ENCODE assay signal across 15 cellular contexts in genomic region chr11:31955838-31956237, GRCh38.
DNase-seq lines count a peak whose midpoint lies in the region; ATAC-seq and TF ChIP-seq lines count a peak whose summit lies in the region.
"Had no signal": no experiment of that assay in that cellular context is flagged by ENCODE, and none has a peak within 500 bp of the region (broad histone marks: within the 10 kb centered on the region; RNA-seq: fewer than 3 reads in every experiment).

No MANE protein-coding gene starts in this region.

- no peaks in the 10 kb centered on the region for H3K9me3 ChIP-seq in mucosa of descending colon
- H3K9me3 ChIP-seq: BLaER1 treated with 17β-estradiol and CSF1 and Interleukin-3, amounts not matched to agents 10 nM and 100 nM had no signal

- H3K27ac Mint-ChIP-seq in stimulated activated naive CD8-positive, alpha-beta T cell treated with anti-CD3 and anti-CD28 coated beads, Interleukin-15, amount 100 ng/mL, for 72 hours = no peak overlapping the region
- H3K27ac Mint-ChIP-seq in stimulated activated effector memory CD8-positive, alpha-beta T cell treated with anti-CD3 and anti-CD28 coated beads, Interleukin-12 subunit alpha, Interleukin-12 subunit beta, amount 100 ng/mL, for 72 hours = no peak overlapping the region
- H3K27ac Mint-ChIP-seq: B cell; CD8-positive, alpha-beta T cell; H9 had no signal

- H3K4me1 Mint-ChIP-seq in stimulated activated naive CD8-positive, alpha-beta T cell treated with anti-CD3 and anti-CD28 coated beads, Interleukin-15, amount 100 ng/mL, for 72 hours = no peaks in the 10 kb centered on the region
- H3K4me1 Mint-ChIP-seq in stimulated activated effector memory CD8-positive, alpha-beta T cell treated with anti-CD3 and anti-CD28 coated beads, Interleukin-12 subunit alpha, Interleukin-12 subunit beta, amount 100 ng/mL, for 72 hours = no peaks in the 10 kb centered on the region
- H3K4me1 Mint-ChIP-seq: B cell had no signal

- no peak overlapping the region for H3K4me3 ChIP-seq in mucosa of descending colon
- H3K4me3 ChIP-seq: BLaER1 treated with 17β-estradiol and CSF1 and Interleukin-3, amounts not matched to agents 10 nM and 100 nM had no signal

- peak; percentile 32 for ATAC-seq in stimulated activated naive CD8-positive, alpha-beta T cell treated with anti-CD3 and anti-CD28 coated beads, Interleukin-15, amount 100 ng/mL, for 72 hours
- no peak for ATAC-seq in stimulated activated naive CD8-positive, alpha-beta T cell treated with anti-CD3 and anti-CD28 coated beads, Interleukin-15, Interleukin-2, amounts not matched to agents 100 U/mL and 50 U/mL, for 24 hours
- ATAC-seq in mucosa of descending colon = peak; percentile 54
- ATAC-seq in stimulated activated effector memory CD8-positive, alpha-beta T cell treated with anti-CD3 and anti-CD28 coated beads, Interleukin-12 subunit alpha, Interleukin-12 subunit beta, amount 100 ng/mL, for 72 hours = peak; percentile 2
- ATAC-seq in GM21717 (IDR thresholded peaks at IDR 0.05; ENCODE audit: unreplicated experiment) = no peak
- no peak for ATAC-seq in HG03378 (IDR thresholded peaks at IDR 0.05; ENCODE audit: unreplicated experiment)
- ATAC-seq: CD8-positive, alpha-beta T cell had no signal

- no peaks in the 10 kb centered on the region for H3K36me3 ChIP-seq in mucosa of descending colon (ENCODE audit: low read depth)
- H3K36me3 ChIP-seq: BLaER1 treated with 17β-estradiol and CSF1 and Interleukin-3, amounts not matched to agents 10 nM and 100 nM had no signal

- in situ Hi-C loops in ACHN (cut with HindIII; ENCODE audit: low pct_ligation_motif_present, low pct_unique_long_range_greater_than_20kb, low sequenced_read_pairs) = no loop called here

- TF ChIP-seq CTCF in mucosa of descending colon (IDR thresholded peaks at IDR 0.05) = no peak

- H3K4me1 ChIP-seq in mucosa of descending colon (ENCODE audit: low read depth) = no peaks in the 10 kb centered on the region

- no peak overlapping the region for H3K4me3 Mint-ChIP-seq in stimulated activated naive CD8-positive, alpha-beta T cell treated with anti-CD3 and anti-CD28 coated beads, Interleukin-15, amount 100 ng/mL, for 72 hours
- H3K4me3 Mint-ChIP-seq in stimulated activated effector memory CD8-positive, alpha-beta T cell treated with anti-CD3 and anti-CD28 coated beads, Interleukin-12 subunit alpha, Interleukin-12 subunit beta, amount 100 ng/mL, for 72 hours = no peak overlapping the region
- H3K4me3 Mint-ChIP-seq: B cell; CD8-positive, alpha-beta T cell; H9 had no signal

- peaks cover 9% of the 10 kb centered on the region for H3K27me3 Mint-ChIP-seq in stimulated activated naive CD8-positive, alpha-beta T cell treated with anti-CD3 and anti-CD28 coated beads, Interleukin-15, amount 100 ng/mL, for 72 hours

- intact Hi-C loops in mucosa of descending colon (cut with DNase I, micrococcal nuclease) = no loop called here

- H3K9me3 Mint-ChIP-seq in stimulated activated naive CD8-positive, alpha-beta T cell treated with anti-CD3 and anti-CD28 coated beads, Interleukin-15, amount 100 ng/mL, for 72 hours = no peaks in the 10 kb centered on the region
- no peaks in the 10 kb centered on the region for H3K9me3 Mint-ChIP-seq in stimulated activated effector memory CD8-positive, alpha-beta T cell treated with anti-CD3 and anti-CD28 coated beads, Interleukin-12 subunit alpha, Interleukin-12 subunit beta, amount 100 ng/mL, for 72 hours
- H3K9me3 Mint-ChIP-seq: CD8-positive, alpha-beta T cell; H9 had no signal

- no peaks in the 10 kb centered on the region for H3K36me3 Mint-ChIP-seq in stimulated activated effector memory CD8-positive, alpha-beta T cell treated with anti-CD3 and anti-CD28 coated beads, Interleukin-12 subunit alpha, Interleukin-12 subunit beta, amount 100 ng/mL, for 72 hours
- H3K36me3 Mint-ChIP-seq: CD8-positive, alpha-beta T cell had no signal

- no peak for DNase-seq in stimulated activated naive CD8-positive, alpha-beta T cell treated with anti-CD3 and anti-CD28 coated beads, Interleukin-15, amount 100 ng/mL, for 72 hours
- no peak for DNase-seq in stimulated activated naive CD8-positive, alpha-beta T cell treated with anti-CD3 and anti-CD28 coated beads, Interleukin-15, Interleukin-2, amounts not matched to agents 100 U/mL and 50 U/mL, for 24 hours
- DNase-seq in mucosa of descending colon = peak in 1 of 3 donors; percentile 24
- DNase-seq in stimulated activated effector memory CD8-positive, alpha-beta T cell treated with anti-CD3 and anti-CD28 coated beads, Interleukin-12 subunit alpha, Interleukin-12 subunit beta, amount 100 ng/mL, for 72 hours (ENCODE audit: low spot score in 2 of 2) = no peak
- DNase-seq in ACHN = no peak
- DNase-seq: 8988T; Calu3; CD8-positive, alpha-beta T cell; DMS79 treated with DMSO at 0.1 percent for 48 hours; GF-D8; H9 had no signal

Comparison
In these comparisons a context has a peak if more than half of its experiments do, and no peak if none do; other contexts are left out.
1. ATAC-seq: peak in stimulated activated naive CD8-positive, alpha-beta T cell treated with anti-CD3 and anti-CD28 coated beads, Interleukin-15, amount 100 ng/mL, for 72 hours (single experiment), mucosa of descending colon (single experiment) and stimulated activated effector memory CD8-positive, alpha-beta T cell treated with anti-CD3 and anti-CD28 coated beads, Interleukin-12 subunit alpha, Interleukin-12 subunit beta, amount 100 ng/mL, for 72 hours (single experiment); none in stimulated activated naive CD8-positive, alpha-beta T cell treated with anti-CD3 and anti-CD28 coated beads, Interleukin-15, Interleukin-2, amounts not matched to agents 100 U/mL and 50 U/mL, for 24 hours (single experiment), GM21717 (single experiment) and HG03378 (single experiment).